ENCODE assay signal across 10 cellular contexts in the genomic region with DNA sequence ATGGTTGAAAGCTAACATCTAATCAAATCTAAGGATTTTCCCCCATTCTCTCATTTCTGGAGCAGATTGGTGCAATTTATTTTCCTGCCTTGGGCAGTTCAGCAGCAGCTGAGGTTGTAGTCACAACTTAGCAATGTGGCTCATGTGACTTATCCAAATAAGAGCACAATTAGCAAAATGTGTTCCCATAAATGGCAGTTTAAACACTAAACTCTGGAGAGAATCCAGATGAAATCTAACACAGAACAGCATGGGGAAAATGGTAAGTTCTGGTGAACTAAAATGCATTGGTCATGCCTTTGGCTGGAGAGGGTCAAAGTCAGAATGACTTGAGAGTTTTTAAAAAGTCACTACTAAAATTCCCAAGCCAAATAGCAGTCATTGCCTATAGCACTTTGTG.
DNase-seq lines count a peak whose midpoint lies in the region; ATAC-seq and TF ChIP-seq lines count a peak whose summit lies in the region.
"Had no signal": no experiment of that assay in that cellular context is flagged by ENCODE, and none has a peak within 500 bp of the region (broad histone marks: within the 10 kb centered on the region; RNA-seq: fewer than 3 reads in every experiment).

No MANE protein-coding gene starts in this region.

- no peak for TF ChIP-seq CTCF in nephron (IDR thresholded peaks at IDR 0.05; ENCODE audit: unreplicated experiment in 3 of 3)

- peak; percentile 58 for DNase-seq in AG20443 (ENCODE audit: low spot score)
- peak; percentile 65 for DNase-seq in NCI-H69 (lab: John Stamatoyannopoulos, UW)
- DNase-seq in epidermal melanocyte (ENCODE audit: insufficient read length, low spot score): peak; percentile 56
- no peak for DNase-seq in activated gamma-delta T cell treated with Interleukin-2 at 50 U/mL for 16 hours
- DNase-seq in inferior parietal cortex (ENCODE audit: extremely low spot score): no peak
- DNase-seq in HPDE6-E6E7 (ENCODE audit: extremely low spot score): no peak
- DNase-seq: activated naive CD4-positive, alpha-beta T cell; KG1 had no signal

- H3K4me3 Mint-ChIP-seq in nephron: no peak overlapping the region

- peaks cover 19% of the 10 kb centered on the region for H3K9me3 Mint-ChIP-seq in nephron

- H3K27ac Mint-ChIP-seq in nephron: peak overlapping the region; percentile 64 to 70 (median 64)

- no peaks in the 10 kb centered on the region for H3K36me3 Mint-ChIP-seq in nephron (ENCODE audit: low read depth)

- H3K27me3 Mint-ChIP-seq in nephron (ENCODE audit: low read depth): no peaks in the 10 kb centered on the region

- no peak for ATAC-seq in GM18907 (IDR thresholded peaks at IDR 0.05; ENCODE audit: unreplicated experiment)

- peaks cover 7% of the 10 kb centered on the region for H3K4me1 Mint-ChIP-seq in nephron

Comparison
In these comparisons a context has a peak if more than half of its experiments do, and no peak if none do; other contexts are left out.
1. DNase-seq: peak in AG20443 (single experiment), NCI-H69 (single experiment) and epidermal melanocyte (single experiment); none in activated gamma-delta T cell treated with Interleukin-2 at 50 U/mL for 16 hours (single experiment), inferior parietal cortex (single experiment) and HPDE6-E6E7 (single experiment).